20 cellular contexts compared by ENCODE assay signal in genomic region chr2:20623741-20624155, GRCh38. TPM values are rescaled to one million over a fixed set of nuclear protein-coding genes. Genes with fewer than 3 reads are reported as not detected.
DNase-seq lines count a peak whose midpoint lies in the region; ATAC-seq and TF ChIP-seq lines count a peak whose summit lies in the region.
"Had no signal": no experiment of that assay in that cellular context is flagged by ENCODE, and none has a peak within 500 bp of the region (broad histone marks: within the 10 kb centered on the region; RNA-seq: fewer than 3 reads in every experiment).

No MANE protein-coding gene starts in this region.

- peak overlapping the region; percentile 39 for H4K8ac ChIP-seq in trophoblast cell (ENCODE audit: low read depth, low read length)

- peaks cover 42% of the 10 kb centered on the region for H3K36me3 ChIP-seq in left ventricle myocardium inferior
- H3K36me3 ChIP-seq in trophoblast cell (ENCODE audit: control insufficient read depth in 1 of 2, insufficient read depth in 2 of 2, low read length in 2 of 2) = peaks cover 13 to 26% of the 10 kb centered on the region in 2 experiments
- peaks cover 43 to 72% (median 57%) of the 10 kb centered on the region in 3 donors for H3K36me3 ChIP-seq in tibial artery

- H3K14ac ChIP-seq in trophoblast cell (ENCODE audit: low read length) = peak overlapping the region; percentile 28

- peak overlapping the region; percentile 34 for H4K91ac ChIP-seq in trophoblast cell (ENCODE audit: low read depth, low read length)

- H3K4me3 ChIP-seq in coronary artery = no peak overlapping the region
- no peak overlapping the region for H3K4me3 ChIP-seq in left ventricle myocardium inferior
- no peak overlapping the region for H3K4me3 ChIP-seq in trophoblast cell (ENCODE audit: low read depth, low read length)
- H3K4me3 ChIP-seq in tibial artery = no peak overlapping the region
- H3K4me3 ChIP-seq: psoas muscle, transverse colon had no signal

- H2BK12ac ChIP-seq in trophoblast cell (ENCODE audit: low read length) = peak overlapping the region; percentile 28

- H2BK120ac ChIP-seq in trophoblast cell (ENCODE audit: insufficient read depth, low read length, poor library complexity) = peak overlapping the region; percentile 35

- H3K9me3 ChIP-seq in left ventricle myocardium inferior (replicated peaks) (no peaks in the 10 kb centered on the region), trophoblast cell (ENCODE audit: insufficient read depth, low read depth, low read length) (no peaks in the 10 kb centered on the region), tibial artery (no peaks in the 10 kb centered on the region)
- H3K9me3 ChIP-seq: psoas muscle, transverse colon had no signal

- no peak for ATAC-seq in GM19395 (IDR thresholded peaks at IDR 0.05; ENCODE audit: unreplicated experiment)
- ATAC-seq: effector memory CD8-positive, alpha-beta T cell had no signal

- no peak overlapping the region for H3K18ac ChIP-seq in trophoblast cell (ENCODE audit: low read length)

- no peaks in the 10 kb centered on the region for H3K27me3 ChIP-seq in left ventricle myocardium inferior (ENCODE audit: low read depth)
- H3K27me3 ChIP-seq in trophoblast cell (ENCODE audit: insufficient read depth, low read length) = no peaks in the 10 kb centered on the region
- no peaks in the 10 kb centered on the region for H3K27me3 ChIP-seq in tibial artery
- H3K27me3 ChIP-seq: transverse colon had no signal

- no peak overlapping the region for H3K4ac ChIP-seq in trophoblast cell (ENCODE audit: low read depth, low read length)

- H3K4me2 ChIP-seq in trophoblast cell (ENCODE audit: low read length) = no peak overlapping the region

- H3K9ac ChIP-seq in trophoblast cell (ENCODE audit: low read length) = no peak overlapping the region

- TF ChIP-seq CTCF in coronary artery (IDR thresholded peaks at IDR 0.05) = no peak
- no peak for TF ChIP-seq CTCF in left ventricle myocardium inferior (IDR thresholded peaks at IDR 0.05; ENCODE audit: borderline replicate concordance)
- no peak for TF ChIP-seq CTCF in tibial artery (IDR thresholded peaks at IDR 0.05)

- intact Hi-C loops in left ventricle myocardium inferior (cut with micrococcal nuclease) (no loop called here), tibial artery (cut with DNase I; ENCODE audit: low total_unique reads) (no loop called here)

- no peak overlapping the region for H3K23ac ChIP-seq in trophoblast cell (ENCODE audit: low read length)

- peaks cover 94% of the 10 kb centered on the region for H3K4me1 ChIP-seq in left ventricle myocardium inferior
- peaks cover 35 to 43% of the 10 kb centered on the region in 2 experiments for H3K4me1 ChIP-seq in trophoblast cell (ENCODE audit: control insufficient read depth in 1 of 2, insufficient read depth in 2 of 2, low read length in 2 of 2)
- H3K4me1 ChIP-seq in tibial artery = peaks cover 9 to 56% (median 27%) of the 10 kb centered on the region in 4 donors

- no CpG with 5 or more reads among the region's 7 CpGs for WGBS in trophoblast cell (ENCODE audit: extremely low coverage, insufficient coverage, insufficient read length)

- no peaks in the 10 kb centered on the region for H3K79me2 ChIP-seq in trophoblast cell (ENCODE audit: control insufficient read depth, insufficient read depth, low read length, poor library complexity)

- DNase-seq in coronary artery (ENCODE audit: low spot score) (peak; percentile 71), left ventricle myocardium inferior (peak; percentile 15), trophoblast cell (no peak), tibial artery (peak in 1 of 2 donors; percentile 58), SK-N-DZ (ENCODE audit: low spot score) (no peak), A172 (ENCODE audit: low spot score) (no peak)
- DNase-seq: activated CD4-positive, alpha-beta T cell treated with anti-CD3 and anti-CD28 coated beads, Interleukin-2, amount 10 ng/mL, durations not matched to agents 24 days and 14 days; activated CD8-positive, alpha-beta memory T cell treated with anti-CD3 and anti-CD28 coated beads, Interleukin-2, amount 50 U/mL, for 48 hours; anterior cingulate cortex; cerebellar nuclear complex; DND-41; effector memory CD8-positive, alpha-beta T cell; KBM-7; NCI-H187; NCI-H446; nephron progenitor cell; NK-92 treated with Interleukin-12 subunit alpha and Interleukin-12 subunit beta, amount 100 ng/mL, for 24 hours; transverse colon had no signal

- no peak overlapping the region for H2AFZ ChIP-seq in trophoblast cell (ENCODE audit: insufficient read depth, low read length, poor library complexity)

- H4K12ac ChIP-seq in trophoblast cell (ENCODE audit: low read depth, low read length) = no peak overlapping the region

- peaks cover 26% of the 10 kb centered on the region for H3K79me1 ChIP-seq in trophoblast cell (ENCODE audit: low read length)

- H2BK5ac ChIP-seq in trophoblast cell (ENCODE audit: low read depth, low read length, poor library complexity) = peak overlapping the region; percentile 12

- peak overlapping the region in 1 of 2 donors; percentile 80 for H3K27ac ChIP-seq in coronary artery
- H3K27ac ChIP-seq in left ventricle myocardium inferior (replicated peaks) = peak overlapping the region; percentile 95
- H3K27ac ChIP-seq in trophoblast cell (ENCODE audit: low read depth, low read length) = no peak overlapping the region
- H3K27ac ChIP-seq in tibial artery = peak overlapping the region; percentile 35 to 99
- H3K27ac ChIP-seq: transverse colon had no signal

- peak overlapping the region; percentile 37 for H2AK5ac ChIP-seq in trophoblast cell (ENCODE audit: low read length)

RNA-seq across cellular contexts. Expression of gene HS1BP3, which starts 27.1 kb away (rescaled TPM):
- 16.6 TPM for total RNA-seq in left ventricle myocardium inferior
- 17.5 and 18.2 TPM in 2 replicates for polyA plus RNA-seq in trophoblast cell (2013)
- 10.6 and 18.1 TPM in 2 replicates for polyA plus RNA-seq in SK-N-DZ (2014; cell fraction: cytosol; rRNA removed)
- polyA plus RNA-seq in SK-N-DZ (2014; cell fraction: nucleus; rRNA removed) = 12.7 and 17.9 TPM in 2 replicates
- total RNA-seq in A172 (2014; rRNA removed; shearing (Covaris generic)) = 32.3 and 43.9 TPM in 2 replicates

RNA-seq across cellular contexts. Expression of gene GDF7, which starts 43.2 kb away (rescaled TPM):
- 0.58 TPM for total RNA-seq in left ventricle myocardium inferior
- 0.14 and 0.17 TPM in 2 replicates for polyA plus RNA-seq in trophoblast cell (2013)
- polyA plus RNA-seq in SK-N-DZ (2014; cell fraction: cytosol; rRNA removed) = not detected in 2 replicates
- polyA plus RNA-seq in SK-N-DZ (2014; cell fraction: nucleus; rRNA removed) = 0.14 TPM in 1 of 2 replicates, not detected in the other
- total RNA-seq in A172 (2014; rRNA removed; shearing (Covaris generic)) = 0.10 and 0.24 TPM in 2 replicates

Comparison
In these comparisons a context has a peak if more than half of its experiments do, and no peak if none do; other contexts are left out.
1. DNase-seq: peak in coronary artery (single experiment) and left ventricle myocardium inferior (single experiment); none in trophoblast cell (0 of 2), SK-N-DZ (single experiment) and A172 (single experiment).